9 cellular contexts compared by ENCODE assay signal in genomic region chr2:230472619-230473018, GRCh38. TPM values are rescaled to one million over a fixed set of nuclear protein-coding genes. Genes with fewer than 3 reads are reported as not detected.
DNase-seq lines count a peak whose midpoint lies in the region; ATAC-seq and TF ChIP-seq lines count a peak whose summit lies in the region.
"Had no signal": no experiment of that assay in that cellular context is flagged by ENCODE, and none has a peak within 500 bp of the region (broad histone marks: within the 10 kb centered on the region; RNA-seq: fewer than 3 reads in every experiment).

No MANE protein-coding gene starts in this region.

- no peaks in the 10 kb centered on the region for H3K36me3 ChIP-seq in SJCRH30

- no peaks in the 10 kb centered on the region; the same call in 1 of the 2 replicates for H3K9me3 Mint-ChIP-seq in HFFc6

- no peaks in the 10 kb centered on the region for H3K27me3 ChIP-seq in SJCRH30
- H3K27me3 ChIP-seq: right atrium auricular region had no signal

- ATAC-seq in Right ventricle myocardium inferior (no peak), GM19467 (IDR thresholded peaks at IDR 0.05; ENCODE audit: unreplicated experiment) (no peak), GM18873 (IDR thresholded peaks at IDR 0.05; ENCODE audit: low FRiP score, unreplicated experiment) (no peak)

- no peaks in the 10 kb centered on the region for H3K27me3 Mint-ChIP-seq in HFFc6 (ENCODE audit: insufficient read depth)

- no peak overlapping the region for H3K27ac ChIP-seq in SJCRH30
- H3K27ac ChIP-seq: right atrium auricular region had no signal

- peak; percentile 32 for DNase-seq in AG10803 (ENCODE audit: low read depth)
- DNase-seq in HFFc6: peak; percentile 54
- peak; percentile 31 for DNase-seq in activated CD8-positive, alpha-beta memory T cell treated with anti-CD3 and anti-CD28 coated beads, Interleukin-2, amount 50 U/mL, for 4 hours
- peak; percentile 80 for DNase-seq in kidney tubule cell (ENCODE audit: low spot score)
- DNase-seq in Right ventricle myocardium inferior (ENCODE audit: missing footprints): no peak
- DNase-seq in SJCRH30: no peak

- peaks cover 30% of the 10 kb centered on the region for H3K4me1 Mint-ChIP-seq in HFFc6 (ENCODE audit: low read depth)

- intact Hi-C loops in Right ventricle myocardium inferior (cut with DNase I): no loop called here

- no peaks in the 10 kb centered on the region for H3K9me3 ChIP-seq in SJCRH30 (replicated peaks)

- no peak overlapping the region; the same call in 1 of the 2 replicates for H3K4me3 Mint-ChIP-seq in HFFc6

- H3K27ac Mint-ChIP-seq in HFFc6: peak overlapping the region; percentile 27

- H3K4me3 ChIP-seq in AG10803 (ENCODE audit: low read length): no peak overlapping the region
- H3K4me3 ChIP-seq in SJCRH30: no peak overlapping the region
- H3K4me3 ChIP-seq: right atrium auricular region had no signal

- TF ChIP-seq CTCF in AG10803 (conservative IDR thresholded peaks at IDR 0.05; ENCODE audit: low read length) (no peak), HFFc6 (IDR thresholded peaks at IDR 0.05) (no peak)

- peaks cover 62% of the 10 kb centered on the region for H3K36me3 Mint-ChIP-seq in HFFc6 (ENCODE audit: low read depth)

- no peaks in the 10 kb centered on the region for H3K4me1 ChIP-seq in SJCRH30
- H3K4me1 ChIP-seq: right atrium auricular region had no signal

RNA-seq across cellular contexts. Expression of gene SP100, which starts 56.6 kb away (rescaled TPM):
- total RNA-seq in HFFc6 (2021; fragmentation: NEBNext Ultra II Directional; extraction: Animal tissue kit (Norgen Biotek cat#: 25700)): 10 to 100 TPM; 70.5 to 74.9 (median 72.8) TPM
- total RNA-seq in Right ventricle myocardium inferior: 50.2 TPM
- total RNA-seq in SJCRH30 (2014; rRNA removed; shearing (Covaris generic)): 5.5 and 6.2 TPM in 2 replicates

Comparison
In these comparisons a context has a peak if more than half of its experiments do, and no peak if none do; other contexts are left out.
1. DNase-seq: peak in AG10803 (single experiment), HFFc6 (single experiment), activated CD8-positive, alpha-beta memory T cell treated with anti-CD3 and anti-CD28 coated beads, Interleukin-2, amount 50 U/mL, for 4 hours (single experiment) and kidney tubule cell (single experiment); none in Right ventricle myocardium inferior (single experiment) and SJCRH30 (0 of 2).